20 cellular contexts compared by ENCODE assay signal in the genomic region with DNA sequence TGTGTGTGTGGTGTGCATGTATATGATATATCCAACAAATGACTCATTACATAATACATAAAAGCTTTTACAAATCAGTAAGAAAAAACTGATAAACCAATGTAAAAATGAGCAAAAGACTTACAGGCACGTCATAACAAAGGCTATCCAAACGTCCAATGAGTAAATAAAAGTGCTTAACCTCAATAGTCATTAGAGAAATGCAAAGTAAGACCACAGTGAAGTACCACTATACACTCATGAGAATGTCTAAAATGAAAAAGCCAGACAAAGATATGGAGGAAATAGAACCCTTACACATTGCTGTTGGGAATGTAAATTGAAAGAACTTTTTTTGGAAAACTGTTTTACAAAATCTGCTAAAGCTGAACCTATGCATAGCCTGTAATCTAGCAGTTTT. TPM values are rescaled to one million over a fixed set of nuclear protein-coding genes. Genes with fewer than 3 reads are reported as not detected.
DNase-seq lines count a peak whose midpoint lies in the region; ATAC-seq and TF ChIP-seq lines count a peak whose summit lies in the region.
"Had no signal": no experiment of that assay in that cellular context is flagged by ENCODE, and none has a peak within 500 bp of the region (broad histone marks: within the 10 kb centered on the region; RNA-seq: fewer than 3 reads in every experiment).

No MANE protein-coding gene starts in this region.

- POLR2A ChIA-PET in CD8-positive, alpha-beta T cell (lab: Charles Lee): interaction anchor here (0.7 kb wide), 1 partner anchor 373 kb away, joined by 3 read pairs; no protein-coding TSS in a partner anchor

- no peaks in the 10 kb centered on the region for H3K9me3 ChIP-seq in CD8-positive, alpha-beta T cell (ENCODE audit: low read length)
- H3K9me3 ChIP-seq: BLaER1 treated with 17β-estradiol and CSF1 and Interleukin-3, amounts not matched to agents 10 nM and 100 nM; HAP-1 had no signal

- H3K27ac ChIP-seq in CD8-positive, alpha-beta T cell (ENCODE audit: low read depth, low read length): no peak overlapping the region
- H3K27ac ChIP-seq: BLaER1 treated with 17β-estradiol and CSF1 and Interleukin-3, amounts not matched to agents 10 nM and 100 nM; GM23248 had no signal

- H3K27me3 ChIP-seq in CD8-positive, alpha-beta T cell (ENCODE audit: insufficient read depth, low read length): no peaks in the 10 kb centered on the region
- H3K27me3 ChIP-seq: BLaER1 treated with 17β-estradiol and CSF1 and Interleukin-3, amounts not matched to agents 10 nM and 100 nM had no signal

- peaks cover 12% of the 10 kb centered on the region for H3K4me1 ChIP-seq in CD8-positive, alpha-beta T cell (ENCODE audit: insufficient read depth, low read length)
- H3K4me1 ChIP-seq: HAP-1 had no signal

- no peak for TF ChIP-seq CTCF in CD8-positive, alpha-beta T cell (IDR thresholded peaks at IDR 0.05)

- H3K27ac Mint-ChIP-seq in activated CD8-positive, alpha-beta memory T cell treated with anti-CD3 and anti-CD28 coated beads, Interleukin-2, amount 10 ng/mL, durations not matched to agents 7 days and 5 days: no peak overlapping the region
- H3K27ac Mint-ChIP-seq in CD8-positive, alpha-beta T cell: peak overlapping the region; percentile 70
- peak overlapping the region; percentile 13 for H3K27ac Mint-ChIP-seq in activated naive CD8-positive, alpha-beta T cell treated with anti-CD3 and anti-CD28 coated beads, Interleukin-2, amount 50 U/mL, for 24 hours
- no peak overlapping the region for H3K27ac Mint-ChIP-seq in stimulated activated naive CD8-positive, alpha-beta T cell treated with anti-CD3 and anti-CD28 coated beads, Interleukin-15, amount 100 ng/mL, for 72 hours

- H3K9me3 Mint-ChIP-seq in activated CD8-positive, alpha-beta memory T cell treated with anti-CD3 and anti-CD28 coated beads, Interleukin-2, amount 10 ng/mL, durations not matched to agents 7 days and 5 days (ENCODE audit: low read depth): no peaks in the 10 kb centered on the region
- no peaks in the 10 kb centered on the region for H3K9me3 Mint-ChIP-seq in CD8-positive, alpha-beta T cell
- H3K9me3 Mint-ChIP-seq in activated naive CD8-positive, alpha-beta T cell treated with anti-CD3 and anti-CD28 coated beads, Interleukin-2, amount 50 U/mL, for 24 hours: no peaks in the 10 kb centered on the region
- H3K9me3 Mint-ChIP-seq in stimulated activated naive CD8-positive, alpha-beta T cell treated with anti-CD3 and anti-CD28 coated beads, Interleukin-15, amount 100 ng/mL, for 72 hours: no peaks in the 10 kb centered on the region

- H3K4me1 Mint-ChIP-seq in activated CD8-positive, alpha-beta memory T cell treated with anti-CD3 and anti-CD28 coated beads, Interleukin-2, amount 10 ng/mL, durations not matched to agents 7 days and 5 days: peaks cover 55% of the 10 kb centered on the region
- H3K4me1 Mint-ChIP-seq in CD8-positive, alpha-beta T cell (ENCODE audit: low read depth): peaks cover 72% of the 10 kb centered on the region
- peaks cover 45% of the 10 kb centered on the region for H3K4me1 Mint-ChIP-seq in activated naive CD8-positive, alpha-beta T cell treated with anti-CD3 and anti-CD28 coated beads, Interleukin-2, amount 50 U/mL, for 24 hours
- H3K4me1 Mint-ChIP-seq in stimulated activated naive CD8-positive, alpha-beta T cell treated with anti-CD3 and anti-CD28 coated beads, Interleukin-15, amount 100 ng/mL, for 72 hours: peaks cover 41% of the 10 kb centered on the region

- H3K36me3 Mint-ChIP-seq in activated CD8-positive, alpha-beta memory T cell treated with anti-CD3 and anti-CD28 coated beads, Interleukin-2, amount 10 ng/mL, durations not matched to agents 7 days and 5 days: peaks cover 68% of the 10 kb centered on the region
- peaks cover 56% of the 10 kb centered on the region for H3K36me3 Mint-ChIP-seq in CD8-positive, alpha-beta T cell
- peaks cover 6% of the 10 kb centered on the region for H3K36me3 Mint-ChIP-seq in activated naive CD8-positive, alpha-beta T cell treated with anti-CD3 and anti-CD28 coated beads, Interleukin-2, amount 50 U/mL, for 24 hours (ENCODE audit: low read depth)

- no peak overlapping the region for H3K4me3 ChIP-seq in CD8-positive, alpha-beta T cell (ENCODE audit: low read depth, low read length)
- H3K4me3 ChIP-seq: BLaER1 treated with 17β-estradiol and CSF1 and Interleukin-3, amounts not matched to agents 10 nM and 100 nM; GM23248; HAP-1 had no signal

- peak overlapping the region; percentile 31 for H3K4me3 Mint-ChIP-seq in activated CD8-positive, alpha-beta memory T cell treated with anti-CD3 and anti-CD28 coated beads, Interleukin-2, amount 10 ng/mL, durations not matched to agents 7 days and 5 days
- H3K4me3 Mint-ChIP-seq in CD8-positive, alpha-beta T cell: peak overlapping the region; percentile 12
- no peak overlapping the region for H3K4me3 Mint-ChIP-seq in activated naive CD8-positive, alpha-beta T cell treated with anti-CD3 and anti-CD28 coated beads, Interleukin-2, amount 50 U/mL, for 24 hours
- peak overlapping the region in 1 of 2 donors; percentile 27 for H3K4me3 Mint-ChIP-seq in stimulated activated naive CD8-positive, alpha-beta T cell treated with anti-CD3 and anti-CD28 coated beads, Interleukin-15, amount 100 ng/mL, for 72 hours

- DNase-seq in activated CD8-positive, alpha-beta memory T cell treated with anti-CD3 and anti-CD28 coated beads, Interleukin-2, amount 10 ng/mL, durations not matched to agents 7 days and 5 days: no peak
- no peak for DNase-seq in activated CD8-positive, alpha-beta memory T cell treated with anti-CD3 and anti-CD28 coated beads for 24 hours
- DNase-seq in CD8-positive, alpha-beta T cell: no peak
- no peak for DNase-seq in activated naive CD8-positive, alpha-beta T cell treated with anti-CD3 and anti-CD28 coated beads, Interleukin-2, amount 50 U/mL, for 24 hours
- no peak for DNase-seq in stimulated activated naive CD8-positive, alpha-beta T cell treated with anti-CD3 and anti-CD28 coated beads, Interleukin-15, amount 100 ng/mL, for 72 hours
- DNase-seq in NCI-H2227 treated with DMSO at 0.1 percent for 48 hours (lab: John Stamatoyannopoulos, UW): no peak
- DNase-seq: DMS79, GM23248, KG1, MV-4-11, NCI-H187, NCI-H2107, NCI-H510A treated with DMSO at 0.1 percent for 48 hours, NCI-H774 had no signal

- no peak for ATAC-seq in activated CD8-positive, alpha-beta memory T cell treated with anti-CD3 and anti-CD28 coated beads, Interleukin-2, amount 10 ng/mL, durations not matched to agents 7 days and 5 days
- ATAC-seq in CD8-positive, alpha-beta T cell: no peak
- ATAC-seq in activated naive CD8-positive, alpha-beta T cell treated with anti-CD3 and anti-CD28 coated beads, Interleukin-2, amount 50 U/mL, for 24 hours: no peak
- peak; percentile 60 for ATAC-seq in stimulated activated naive CD8-positive, alpha-beta T cell treated with anti-CD3 and anti-CD28 coated beads, Interleukin-15, amount 100 ng/mL, for 72 hours
- no peak for ATAC-seq in GM21717 (IDR thresholded peaks at IDR 0.05; ENCODE audit: unreplicated experiment)
- ATAC-seq: Right ventricle myocardium inferior had no signal

- H3K36me3 ChIP-seq in CD8-positive, alpha-beta T cell (ENCODE audit: insufficient read depth, low read length): peaks cover 4% of the 10 kb centered on the region
- H3K36me3 ChIP-seq: BLaER1 treated with 17β-estradiol and CSF1 and Interleukin-3, amounts not matched to agents 10 nM and 100 nM; HAP-1 had no signal

- CTCF ChIA-PET in activated CD8-positive, alpha-beta memory T cell treated with anti-CD3 and anti-CD28 coated beads, Interleukin-2, amount 10 ng/mL, durations not matched to agents 7 days and 5 days (lab: Charles Lee): interaction anchor here (1.1 to 1.2 kb wide), 2 partner anchors 9 to 28 kb away, joined by 3 read pairs; no protein-coding TSS in a partner anchor
- CTCF ChIA-PET in CD8-positive, alpha-beta T cell (lab: Charles Lee): no interaction called here

- no peaks in the 10 kb centered on the region for H3K27me3 Mint-ChIP-seq in activated CD8-positive, alpha-beta memory T cell treated with anti-CD3 and anti-CD28 coated beads, Interleukin-2, amount 10 ng/mL, durations not matched to agents 7 days and 5 days
- no peaks in the 10 kb centered on the region for H3K27me3 Mint-ChIP-seq in CD8-positive, alpha-beta T cell (ENCODE audit: low read depth)
- no peaks in the 10 kb centered on the region for H3K27me3 Mint-ChIP-seq in activated naive CD8-positive, alpha-beta T cell treated with anti-CD3 and anti-CD28 coated beads, Interleukin-2, amount 50 U/mL, for 24 hours
- H3K27me3 Mint-ChIP-seq in stimulated activated naive CD8-positive, alpha-beta T cell treated with anti-CD3 and anti-CD28 coated beads, Interleukin-15, amount 100 ng/mL, for 72 hours: no peaks in the 10 kb centered on the region

- intact Hi-C loops in CD8-positive, alpha-beta T cell (cut with DNase I, micrococcal nuclease): loop anchor here (1.0 to 10.0 kb wide), 3 partner anchors 8 to 493 kb away; a partner anchor contains a TSS

RNA-seq across cellular contexts. Expression of a gene that starts 7.8 kb away (rescaled TPM):
- 10 to 100 TPM; 25.0 to 26.6 TPM for total RNA-seq in activated CD8-positive, alpha-beta memory T cell treated with anti-CD3 and anti-CD28 coated beads, Interleukin-2, amount 10 ng/mL, durations not matched to agents 7 days and 5 days
- total RNA-seq in CD8-positive, alpha-beta T cell: 1 to 10 TPM; 3.4 to 3.5 TPM
- total RNA-seq: A673, HT-29 had no signal

Comparison
In these comparisons a context has a peak if more than half of its experiments do, and no peak if none do; other contexts are left out.
1. H3K27ac Mint-ChIP-seq: peak in CD8-positive, alpha-beta T cell (single experiment) and activated naive CD8-positive, alpha-beta T cell treated with anti-CD3 and anti-CD28 coated beads, Interleukin-2, amount 50 U/mL, for 24 hours (single experiment); none in activated CD8-positive, alpha-beta memory T cell treated with anti-CD3 and anti-CD28 coated beads, Interleukin-2, amount 10 ng/mL, durations not matched to agents 7 days and 5 days (single experiment) and stimulated activated naive CD8-positive, alpha-beta T cell treated with anti-CD3 and anti-CD28 coated beads, Interleukin-15, amount 100 ng/mL, for 72 hours (0 of 2).
2. RNA of a gene that starts 7.8 kb away (total RNA-seq): 25.0 to 26.6 TPM in activated CD8-positive, alpha-beta memory T cell treated with anti-CD3 and anti-CD28 coated beads, Interleukin-2, amount 10 ng/mL, durations not matched to agents 7 days and 5 days; 3.4 to 3.5 TPM in CD8-positive, alpha-beta T cell; every median in the first group is over 4 times any median in the second.